33 cellular contexts compared by ENCODE assay signal in genomic region chr3:1571736-1572135, GRCh38.
DNase-seq lines count a peak whose midpoint lies in the region; ATAC-seq and TF ChIP-seq lines count a peak whose summit lies in the region.
"Had no signal": no experiment of that assay in that cellular context is flagged by ENCODE, and none has a peak within 500 bp of the region (broad histone marks: within the 10 kb centered on the region; RNA-seq: fewer than 3 reads in every experiment).

No MANE protein-coding gene starts in this region.

- no peak overlapping the region for H3K9ac ChIP-seq in endocrine pancreas (ENCODE audit: control insufficient read depth, insufficient read depth, low read length)
- H3K9ac ChIP-seq: BLaER1; BLaER1 treated with 17β-estradiol and CSF1 and Interleukin-3, amounts not matched to agents 10 nM and 100 nM had no signal

- ATAC-seq in psoas muscle (no peak), sciatic nerve (no peak), HG03469 (IDR thresholded peaks at IDR 0.05; ENCODE audit: unreplicated experiment) (no peak)
- ATAC-seq: A549; CD8-positive, alpha-beta T cell had no signal

- peak; percentile 7 for DNase-seq in G401 (ENCODE audit: low spot score)
- DNase-seq in OCI-M1 (lab: John Stamatoyannopoulos, UW) = peak; percentile 34
- peak; percentile 35 for DNase-seq in medulla oblongata (ENCODE audit: extremely low spot score)
- DNase-seq in psoas muscle = no peak
- no peak for DNase-seq in sciatic nerve (ENCODE audit: low spot score)
- DNase-seq in WERI-Rb-1 = no peak
- DNase-seq: 8988T; ACHN; AML-193; BE2C; C1 segment of cervical spinal cord; Caco-2; Calu3; CD4-positive, alpha-beta memory T cell; CD4-positive, alpha-beta T cell; CD4-positive, CD25-positive, alpha-beta regulatory T cell; CD8-positive, alpha-beta memory T cell; CD8-positive, alpha-beta T cell; COR-L47; DMS 273 treated with DMSO at 0.1 percent for 48 hours; DMS153; DMS53; DMS79; DMS79 treated with DMSO at 0.1 percent for 48 hours; DND-41; EL had no signal

- intact Hi-C loops in psoas muscle (cut with DNase I) (no loop called here), sciatic nerve (cut with DNase I) (no loop called here)

- H3K27me3 ChIP-seq in endocrine pancreas (ENCODE audit: control insufficient read depth, insufficient read depth, low read length) = no peaks in the 10 kb centered on the region
- no peaks in the 10 kb centered on the region for H3K27me3 ChIP-seq in psoas muscle (ENCODE audit: insufficient read depth in 3 of 3, low read length in 2 of 3)
- no peaks in the 10 kb centered on the region for H3K27me3 ChIP-seq in WERI-Rb-1 (ENCODE audit: insufficient read depth, low read depth, severe bottlenecking)
- H3K27me3 ChIP-seq: BE2C; BLaER1; BLaER1 treated with 17β-estradiol and CSF1 and Interleukin-3, amounts not matched to agents 10 nM and 100 nM had no signal

- H3K4me3 ChIP-seq in endocrine pancreas (ENCODE audit: control insufficient read depth, insufficient read depth, low read length) = peak overlapping the region; percentile 52
- no peak overlapping the region for H3K4me3 ChIP-seq in psoas muscle
- H3K4me3 ChIP-seq in WERI-Rb-1 (ENCODE audit: low read depth, low read length) = no peak overlapping the region
- H3K4me3 ChIP-seq: A549; BLaER1; BLaER1 treated with 17β-estradiol and CSF1 and Interleukin-3, amounts not matched to agents 10 nM and 100 nM had no signal

- H3K27ac ChIP-seq in psoas muscle = no peak overlapping the region
- no peak overlapping the region for H3K27ac ChIP-seq in WERI-Rb-1
- H3K27ac ChIP-seq: 22Rv1; A549; BLaER1; BLaER1 treated with 17β-estradiol and CSF1 and Interleukin-3, amounts not matched to agents 10 nM and 100 nM; C4-2B had no signal

- H3K9me3 ChIP-seq in endocrine pancreas (ENCODE audit: control insufficient read depth, low read length) (no peaks in the 10 kb centered on the region), psoas muscle (no peaks in the 10 kb centered on the region), WERI-Rb-1 (ENCODE audit: severe bottlenecking) (no peaks in the 10 kb centered on the region)
- H3K9me3 ChIP-seq: A549; BE2C; BLaER1; BLaER1 treated with 17β-estradiol and CSF1 and Interleukin-3, amounts not matched to agents 10 nM and 100 nM; Caco-2 had no signal

- in situ Hi-C loops in G401 (cut with HindIII; ENCODE audit: low sequenced_read_pairs) = no loop called here

- peaks cover 16% of the 10 kb centered on the region for H3K4me1 ChIP-seq in endocrine pancreas (ENCODE audit: control insufficient read depth, insufficient read depth, low read length)
- no peaks in the 10 kb centered on the region for H3K4me1 ChIP-seq in psoas muscle
- H3K4me1 ChIP-seq: A549; BE2C; BLaER1; BLaER1 treated with 17β-estradiol and CSF1 and Interleukin-3, amounts not matched to agents 10 nM and 100 nM; Caco-2 had no signal

- H3K36me3 ChIP-seq in endocrine pancreas (ENCODE audit: control insufficient read depth, insufficient read depth, low read length) (no peaks in the 10 kb centered on the region), psoas muscle (ENCODE audit: insufficient read depth in 1 of 2, low read depth in 1 of 2) (no peaks in the 10 kb centered on the region), WERI-Rb-1 (no peaks in the 10 kb centered on the region)
- H3K36me3 ChIP-seq: BE2C; BLaER1; BLaER1 treated with 17β-estradiol and CSF1 and Interleukin-3, amounts not matched to agents 10 nM and 100 nM had no signal

- TF ChIP-seq CTCF in psoas muscle (IDR thresholded peaks at IDR 0.05) (no peak), WERI-Rb-1 (IDR thresholded peaks at IDR 0.05; ENCODE audit: low read depth, low read length) (no peak)

Comparison
In these comparisons a context has a peak if more than half of its experiments do, and no peak if none do; other contexts are left out.
1. DNase-seq: peak in G401 (single experiment), OCI-M1 (single experiment) and medulla oblongata (single experiment); none in psoas muscle (0 of 2), sciatic nerve (single experiment) and WERI-Rb-1 (single experiment).